Comparison of ENCODE assay signal across 15 cellular contexts in genomic region chr6:28553986-28554881, GRCh38. TPM values are rescaled to one million over a fixed set of nuclear protein-coding genes. Genes with fewer than 3 reads are reported as not detected.
DNase-seq lines count a peak whose midpoint lies in the region; ATAC-seq and TF ChIP-seq lines count a peak whose summit lies in the region.
"Had no signal": no experiment of that assay in that cellular context is flagged by ENCODE, and none has a peak within 500 bp of the region (broad histone marks: within the 10 kb centered on the region; RNA-seq: fewer than 3 reads in every experiment).

No MANE protein-coding gene starts in this region.

- no peak for TF ChIP-seq CTCF in nephron progenitor cell (IDR thresholded peaks at IDR 0.05)
- TF ChIP-seq CTCF in psoas muscle (IDR thresholded peaks at IDR 0.05), result no peak

- H3K4me3 Mint-ChIP-seq in nephron progenitor cell, result peak overlapping the region; percentile 72
- H3K4me3 Mint-ChIP-seq: activated CD8-positive, alpha-beta memory T cell treated with anti-CD3 and anti-CD28 coated beads, Interleukin-2, amount 10 ng/mL, durations not matched to agents 7 days and 5 days had no signal

- DNase-seq in Daoy (ENCODE audit: low read depth) (peak; percentile 41), NCI-H146 (lab: John Stamatoyannopoulos, UW) (peak; percentile 71), nephron progenitor cell (peak; percentile 21), AG08395 (ENCODE audit: low spot score) (no peak), HPDE6-E6E7 (ENCODE audit: extremely low spot score) (no peak), psoas muscle (no peak), putamen (ENCODE audit: low spot score) (no peak)
- DNase-seq: activated CD8-positive, alpha-beta memory T cell treated with anti-CD3 and anti-CD28 coated beads, Interleukin-2, amount 10 ng/mL, durations not matched to agents 7 days and 5 days; islet precursor cell; MV-4-11; NK-92 treated with Interleukin-12 subunit alpha and Interleukin-12 subunit beta, amount 100 ng/mL, for 24 hours; occipital lobe; T-helper 2 cell had no signal

- no peak for ATAC-seq in psoas muscle
- ATAC-seq: activated CD8-positive, alpha-beta memory T cell treated with anti-CD3 and anti-CD28 coated beads, Interleukin-2, amount 10 ng/mL, durations not matched to agents 7 days and 5 days had no signal

- H3K27me3 ChIP-seq in endocrine pancreas (ENCODE audit: control insufficient read depth, insufficient read depth, low read length), result peaks cover 5% of the 10 kb centered on the region
- H3K27me3 ChIP-seq in psoas muscle (ENCODE audit: insufficient read depth in 3 of 3, low read length in 2 of 3), result peaks cover 0 to 5% (median 5%) of the 10 kb centered on the region in 3 donors

- no peaks in the 10 kb centered on the region for H3K9me3 Mint-ChIP-seq in nephron progenitor cell

- intact Hi-C loops in psoas muscle (cut with DNase I), result no loop called here

- H3K4me3 ChIP-seq in endocrine pancreas (ENCODE audit: control insufficient read depth, insufficient read depth, low read length), result peak overlapping the region; percentile 31
- no peak overlapping the region for H3K4me3 ChIP-seq in psoas muscle

- H3K4me1 ChIP-seq in endocrine pancreas (ENCODE audit: control insufficient read depth, insufficient read depth, low read length), result no peaks in the 10 kb centered on the region
- no peaks in the 10 kb centered on the region for H3K4me1 ChIP-seq in psoas muscle

- WGBS in psoas muscle, 3 donors, result 22 to 26% (median 25%) methylated on average over 25 of the region's 25 CpGs

- H3K9me3 ChIP-seq in endocrine pancreas (ENCODE audit: control insufficient read depth, low read length) (no peaks in the 10 kb centered on the region), psoas muscle (no peaks in the 10 kb centered on the region)

- H3K27ac ChIP-seq in psoas muscle, result no peak overlapping the region

- peak overlapping the region; percentile 5 for H3K27ac Mint-ChIP-seq in nephron progenitor cell
- H3K27ac Mint-ChIP-seq: activated CD8-positive, alpha-beta memory T cell treated with anti-CD3 and anti-CD28 coated beads, Interleukin-2, amount 10 ng/mL, durations not matched to agents 7 days and 5 days had no signal

- H3K36me3 ChIP-seq in endocrine pancreas (ENCODE audit: control insufficient read depth, insufficient read depth, low read length) (no peaks in the 10 kb centered on the region), psoas muscle (ENCODE audit: insufficient read depth in 1 of 2, low read depth in 1 of 2) (no peaks in the 10 kb centered on the region)

- H3K4me1 Mint-ChIP-seq in nephron progenitor cell, result peaks cover 34% of the 10 kb centered on the region
- H3K4me1 Mint-ChIP-seq: activated CD8-positive, alpha-beta memory T cell treated with anti-CD3 and anti-CD28 coated beads, Interleukin-2, amount 10 ng/mL, durations not matched to agents 7 days and 5 days had no signal

- H3K36me3 Mint-ChIP-seq in nephron progenitor cell (ENCODE audit: low read depth), result no peaks in the 10 kb centered on the region
- H3K36me3 Mint-ChIP-seq: activated CD8-positive, alpha-beta memory T cell treated with anti-CD3 and anti-CD28 coated beads, Interleukin-2, amount 10 ng/mL, durations not matched to agents 7 days and 5 days had no signal

- H3K27me3 Mint-ChIP-seq in nephron progenitor cell (ENCODE audit: low read depth, poor library complexity), result peaks cover 54% of the 10 kb centered on the region

- no peak overlapping the region for H3K9ac ChIP-seq in endocrine pancreas (ENCODE audit: control insufficient read depth, insufficient read depth, low read length)

RNA-seq across cellular contexts. Expression of gene GPX5, which starts 28.6 kb away (rescaled TPM):
- total RNA-seq in Daoy (2014; rRNA removed; shearing (Covaris generic)), result not detected in 2 replicates
- total RNA-seq in psoas muscle, result not detected
- polyA plus RNA-seq in psoas muscle, result not detected
- total RNA-seq: activated CD8-positive, alpha-beta memory T cell treated with anti-CD3 and anti-CD28 coated beads, Interleukin-2, amount 10 ng/mL, durations not matched to agents 7 days and 5 days; occipital lobe had no signal

RNA-seq across cellular contexts. Expression of gene GPX6, which starts 38.6 kb away (rescaled TPM):
- total RNA-seq in Daoy (2014; rRNA removed; shearing (Covaris generic)), result not detected in 2 replicates
- not detected for total RNA-seq in psoas muscle
- not detected for polyA plus RNA-seq in psoas muscle
- total RNA-seq: activated CD8-positive, alpha-beta memory T cell treated with anti-CD3 and anti-CD28 coated beads, Interleukin-2, amount 10 ng/mL, durations not matched to agents 7 days and 5 days; occipital lobe had no signal
- polyA plus RNA-seq: thymus had no signal

Comparison
In these comparisons a context has a peak if more than half of its experiments do, and no peak if none do; other contexts are left out.
1. DNase-seq: peak in Daoy (single experiment), NCI-H146 (single experiment) and nephron progenitor cell (single experiment); none in AG08395 (single experiment), HPDE6-E6E7 (single experiment), psoas muscle (0 of 2) and putamen (single experiment).